6 cellular contexts compared by ENCODE assay signal in genomic region chrX:149721778-149722177, GRCh38. TPM values are rescaled to one million over a fixed set of nuclear protein-coding genes. Genes with fewer than 3 reads are reported as not detected.
"Had no signal": no experiment of that assay in that cellular context is flagged by ENCODE, and none has a peak within 500 bp of the region (broad histone marks: within the 10 kb centered on the region; RNA-seq: fewer than 3 reads in every experiment).

No MANE protein-coding gene starts in this region.

- H3K4me3 ChIP-seq: GM23338 had no signal

- DNase-seq: H9, HCEC 1CT, IMR-90 had no signal

- H3K4me2 ChIP-seq: GM23338 had no signal

RNA-seq across cellular contexts. Expression of gene MAGEA11, which starts 9.9 kb away (rescaled TPM):
- total RNA-seq: GM23338, H1, H9, HT-29, IMR-90 had no signal
- polyA plus RNA-seq: GM23338, H1, IMR-90 had no signal

RNA-seq across cellular contexts. Expression of gene HSFX1, which starts 52.1 kb away (rescaled TPM):
- polyA plus RNA-seq: GM23338 had no signal

RNA-seq across cellular contexts. Expression of gene MAGEA9, which starts 60.0 kb away (rescaled TPM):
- total RNA-seq: GM23338, H1, HT-29, IMR-90 had no signal
- polyA plus RNA-seq: GM23338, H1, IMR-90 had no signal
